Comparison of ENCODE assay signal across 10 cellular contexts in genomic region chr5:150642567-150642927, GRCh38. TPM values are rescaled to one million over a fixed set of nuclear protein-coding genes. Genes with fewer than 3 reads are reported as not detected.
DNase-seq lines count a peak whose midpoint lies in the region; ATAC-seq, FAIRE-seq and TF ChIP-seq lines count a peak whose summit lies in the region.
"Had no signal": no experiment of that assay in that cellular context is flagged by ENCODE, and none has a peak within 500 bp of the region (broad histone marks: within the 10 kb centered on the region; RNA-seq: fewer than 3 reads in every experiment).

No MANE protein-coding gene starts in this region.

- H3K27ac ChIP-seq in A549 (peak overlapping the region; percentile 95 to 96), endothelial cell of umbilical vein (ENCODE audit: insufficient read depth, low read depth, low read length) (peak overlapping the region; percentile 98)

- 0% methylated on average over 5 of the region's 5 CpGs for WGBS in A549 (ENCODE audit: missing lambda C conversion rate)

- peak overlapping the region; percentile 98 for H3K9ac ChIP-seq in endothelial cell of umbilical vein (replicated peaks; ENCODE audit: extremely low read depth, insufficient read depth, low read length)

- no peaks in the 10 kb centered on the region for H4K20me1 ChIP-seq in endothelial cell of umbilical vein (replicated peaks; ENCODE audit: control insufficient read depth, extremely low read depth, insufficient read depth, low read length)

- H2AFZ ChIP-seq in endothelial cell of umbilical vein (ENCODE audit: low read depth, low read length), result no peak overlapping the region

- CTCF ChIA-PET in A549 (lab: Yijun Ruan, JAX), result interaction anchor here (0.7 to 10.6 kb wide), 8 partner anchors 10 to 192 kb away, joined by 3 to 143 read pairs (median 5); partner anchors contain the start of genes MYOZ3 and SMIM3
- CTCF ChIA-PET in endothelial cell of umbilical vein (lab: Charles Lee), result interaction anchor here (0.9 to 6.8 kb wide), 13 partner anchors 10 to 183 kb away, joined by 3 to 52 read pairs (median 5); partner anchors contain the start of gene RBM22

- peaks cover 0 to 9% of the 10 kb centered on the region in 2 experiments for H3K36me3 ChIP-seq in endothelial cell of umbilical vein (ENCODE audit: control insufficient read depth in 2 of 2, extremely low read depth in 1 of 2, insufficient read depth in 2 of 2, low read length in 2 of 2)
- no peaks in the 10 kb centered on the region for H3K36me3 ChIP-seq in mucosa of descending colon (ENCODE audit: low read depth)

- no peaks in the 10 kb centered on the region for H3K9me1 ChIP-seq in endothelial cell of umbilical vein (replicated peaks; ENCODE audit: control insufficient read depth, extremely low read depth, insufficient read depth, low read length)

- TF ChIP-seq RAD21 in A549 (conservative IDR thresholded peaks at IDR 0.05 in 1 of 2, IDR thresholded peaks at IDR 0.05 in 1 of 2), result peak in 1 of 2 experiments; percentile 37; a peak in 2 of 5 replicates

- FAIRE-seq in A549 (lab: Jason Lieb, UNC) (no peak), endothelial cell of umbilical vein (lab: Jason Lieb, UNC) (peak; percentile 92)
- FAIRE-seq: endometrium had no signal

- H3K27me3 ChIP-seq in endothelial cell of umbilical vein (ENCODE audit: control insufficient read depth in 2 of 2, insufficient read depth in 2 of 2, low read length in 2 of 2), result no peaks in the 10 kb centered on the region

- intact Hi-C loops in endothelial cell of umbilical vein (cut with micrococcal nuclease) (loop anchor here (1.0 kb wide), 2 partner anchors 11 to 81 kb away; no protein-coding TSS in a partner anchor), mucosa of descending colon (cut with DNase I, micrococcal nuclease) (no loop called here), head of caudate nucleus (cut with DNase I) (no loop called here)

- no peaks in the 10 kb centered on the region for H3K9me3 ChIP-seq in A549
- no peaks in the 10 kb centered on the region for H3K9me3 ChIP-seq in endothelial cell of umbilical vein (replicated peaks; ENCODE audit: control insufficient read depth, insufficient read depth, low read length)
- no peaks in the 10 kb centered on the region for H3K9me3 ChIP-seq in mucosa of descending colon

- DNase-seq in A549 (ENCODE audit: low read depth in 1 of 2, low spot score in 1 of 2), result peak; percentile 83 to 87
- peak; percentile 48 for DNase-seq in NCI-H2196 (lab: John Stamatoyannopoulos, UW; ENCODE audit: unreplicated experiment)
- DNase-seq in endothelial cell of umbilical vein (ENCODE audit: low read depth, low spot score), result peak; percentile 84
- peak in 1 of 3 donors; percentile 53 for DNase-seq in mucosa of descending colon
- DNase-seq in SKM-1 treated with dmso at 0.1 percent for 144 hours (lab: John Stamatoyannopoulos, UW; ENCODE audit: unreplicated experiment), result no peak
- no peak for DNase-seq in T-helper 2 cell
- no peak for DNase-seq in head of caudate nucleus
- DNase-seq: CD4-positive, CD25-positive, alpha-beta regulatory T cell had no signal

- no peak for TF ChIP-seq CTCF in A549 (IDR thresholded peaks at IDR 0.05)
- no peak for TF ChIP-seq CTCF in endothelial cell of umbilical vein (IDR thresholded peaks at IDR 0.05; ENCODE audit: extremely low read depth in 1 of 2, insufficient read depth in 1 of 2, low read depth in 1 of 2, low read length in 2 of 2)
- TF ChIP-seq CTCF in mucosa of descending colon (IDR thresholded peaks at IDR 0.05), result no peak

- H3K4me1 ChIP-seq in A549 (peaks cover 76% of the 10 kb centered on the region), endothelial cell of umbilical vein (ENCODE audit: control insufficient read depth, extremely low read depth, insufficient read depth, low read length) (peaks cover 67% of the 10 kb centered on the region), mucosa of descending colon (ENCODE audit: low read depth) (peaks cover 9% of the 10 kb centered on the region)

- peak overlapping the region; percentile 54 for H3K4me3 ChIP-seq in A549
- peak overlapping the region in 2 of 3 experiments; percentile 60 to 73 for H3K4me3 ChIP-seq in endothelial cell of umbilical vein (replicated peaks in 1 of 3; ENCODE audit: insufficient read depth in 1 of 3, low read depth in 1 of 3, low read length in 3 of 3)
- H3K4me3 ChIP-seq in mucosa of descending colon, result no peak overlapping the region

- dilution Hi-C loops in endothelial cell of umbilical vein (cut with MboI; ENCODE audit: extremely low pct_ligation_motif_present, low sequenced_read_pairs), result no loop called here

- ATAC-seq in A549, result peak; percentile 15 to 38; a peak in 4 of 6 replicates
- peak; percentile 34 for ATAC-seq in mucosa of descending colon
- no peak for ATAC-seq in HG03521 (IDR thresholded peaks at IDR 0.05; ENCODE audit: unreplicated experiment)

- TF ChIP-seq EP300 in A549 (IDR thresholded peaks at IDR 0.05), result peak; percentile 53 to 75; a peak in 3 of 5 replicates

- TF ChIP-seq POLR2A in A549 (IDR thresholded peaks at IDR 0.05; ENCODE audit: low read length) (no peak), endothelial cell of umbilical vein (IDR thresholded peaks at IDR 0.05; ENCODE audit: low read depth, low read length) (no peak)

- POLR2A ChIA-PET in A549 (lab: Yijun Ruan, JAX) (interaction anchor here (0.6 to 3.0 kb wide), 3 partner anchors 11 to 58 kb away, joined by 4 to 13 read pairs (median 12); partner anchors contain the start of gene RBM22), endothelial cell of umbilical vein (lab: Charles Lee) (interaction anchor here (1.0 to 1.5 kb wide), 2 partner anchors 11 to 53 kb away, joined by 3 to 4 read pairs; no protein-coding TSS in a partner anchor)

- peaks cover 51% of the 10 kb centered on the region for H3K79me2 ChIP-seq in endothelial cell of umbilical vein (ENCODE audit: control insufficient read depth, insufficient read depth, low read length)

- no TSS peak for BruUV-seq in endothelial cell of umbilical vein (replicated peaks; lab: Mats Ljungman, UMichigan)

- H3K4me2 ChIP-seq in A549 (peak overlapping the region; percentile 93), endothelial cell of umbilical vein (ENCODE audit: insufficient read depth, low read length) (peak overlapping the region; percentile 78)

TF ChIP-seq in A549, 52 proteins besides CTCF, POLR2A, EP300 and RAD21 (continues in another document):
- no peak for TF ChIP-seq RFX5 (IDR thresholded peaks at IDR 0.05)

TF ChIP-seq in endothelial cell of umbilical vein, 7 proteins besides CTCF, POLR2A, EP300 and RAD21 (continues in another document):
- no peak for TF ChIP-seq POLR2AphosphoS5 (IDR thresholded peaks at IDR 0.05; ENCODE audit: insufficient read depth, low read depth, low read length)

RNA-seq across cellular contexts. Expression of gene SYNPO, which starts 2.1 kb away (rescaled TPM):
- 13.7 and 20.7 TPM in 2 replicates for polyA plus RNA-seq in A549 (2011; rRNA removed)
- 12.2 and 15.7 TPM in 2 replicates for polyA plus RNA-seq in A549 (2012; cell fraction: cytosol; rRNA removed)
- 28.5 and 29.0 TPM in 2 replicates for polyA plus RNA-seq in A549 (2012; cell fraction: nucleus; rRNA removed)
- polyA plus RNA-seq in A549 (2017; fragmentation: RNase III; extraction: RNeasy Plus Mini Kit Qiagen cat#74134 plus additional on column Dnase treatment), result 33.9 to 43.8 TPM (median 37.1 TPM) in 3 replicates
- polyA minus RNA-seq in A549 (2011; rRNA and poly(A)+ RNA removed), result 51.4 and 51.7 TPM in 2 replicates
- total RNA-seq in endothelial cell of umbilical vein, result 93.9 and 121 TPM in 2 replicates
- polyA plus RNA-seq in endothelial cell of umbilical vein, result 56.9 and 68.4 TPM in 2 replicates
- polyA plus RNA-seq in endothelial cell of umbilical vein (2011; cell fraction: cytosol; rRNA removed), result 58.1 and 70.3 TPM in 2 replicates
- polyA plus RNA-seq in endothelial cell of umbilical vein (2011; cell fraction: nucleus; rRNA removed), result 80.9 and 110 TPM in 2 replicates
- 58.3 and 66.7 TPM in 2 replicates for polyA plus RNA-seq in endothelial cell of umbilical vein (2012)
- 84.2 and 147 TPM in 2 replicates for polyA minus RNA-seq in endothelial cell of umbilical vein
- 8.7 TPM for polyA minus RNA-seq in endothelial cell of umbilical vein (2011; cell fraction: cytosol; rRNA and poly(A)+ RNA removed)
- polyA minus RNA-seq in endothelial cell of umbilical vein (2011; cell fraction: nucleus; rRNA and poly(A)+ RNA removed), result 66.6 and 71.2 TPM in 2 replicates
- 10 to 100 TPM; 62.9 to 73.6 (median 63.9) TPM for total RNA-seq in mucosa of descending colon
- polyA plus RNA-seq: CD4-positive, CD25-positive, alpha-beta regulatory T cell had no signal

RNA-seq across cellular contexts. Expression of gene MYOZ3, which starts 18.5 kb away (rescaled TPM):
- polyA plus RNA-seq in A549 (2011; rRNA removed) (0.06 and 0.13 TPM in 2 replicates), A549 (2017; fragmentation: RNase III; extraction: RNeasy Plus Mini Kit Qiagen cat#74134 plus additional on column Dnase treatment) (0.07 to 0.12 TPM (median 0.09 TPM) in 3 replicates), endothelial cell of umbilical vein (0.43 and 0.59 TPM in 2 replicates)
- polyA plus RNA-seq in A549 (2012; cell fraction: cytosol; rRNA removed), result 0.06 and 0.07 TPM in 2 replicates
- polyA plus RNA-seq in A549 (2012; cell fraction: nucleus; rRNA removed), result 0.04 and 0.18 TPM in 2 replicates
- polyA minus RNA-seq in A549 (2011; rRNA and poly(A)+ RNA removed), result 0.04 TPM in 1 of 2 replicates, not detected in the other
- total RNA-seq in endothelial cell of umbilical vein (1.1 and 1.2 TPM in 2 replicates), mucosa of descending colon (under 1 TPM; 0.09 to 0.48 (median 0.35) TPM)
- 0.27 and 0.37 TPM in 2 replicates for polyA plus RNA-seq in endothelial cell of umbilical vein (2011; cell fraction: cytosol; rRNA removed)
- polyA plus RNA-seq in endothelial cell of umbilical vein (2011; cell fraction: nucleus; rRNA removed), result 0.55 and 0.80 TPM in 2 replicates
- 0.28 and 0.67 TPM in 2 replicates for polyA plus RNA-seq in endothelial cell of umbilical vein (2012)
- polyA minus RNA-seq in endothelial cell of umbilical vein, result 0.68 and 0.75 TPM in 2 replicates
- polyA minus RNA-seq in endothelial cell of umbilical vein (2011; cell fraction: cytosol; rRNA and poly(A)+ RNA removed), result not detected
- polyA minus RNA-seq in endothelial cell of umbilical vein (2011; cell fraction: nucleus; rRNA and poly(A)+ RNA removed), result 0.77 and 1.1 TPM in 2 replicates
- total RNA-seq: CD4-positive, CD25-positive, alpha-beta regulatory T cell had no signal

RNA-seq across cellular contexts. Expression of gene RBM22, which starts 58.3 kb away (rescaled TPM):
- polyA plus RNA-seq in A549 (2011; rRNA removed) (65.3 and 75.7 TPM in 2 replicates), A549 (2017; fragmentation: RNase III; extraction: RNeasy Plus Mini Kit Qiagen cat#74134 plus additional on column Dnase treatment) (37.6 to 42.2 TPM (median 41.2 TPM) in 3 replicates), endothelial cell of umbilical vein (37.0 and 41.8 TPM in 2 replicates)
- 27.5 and 29.7 TPM in 2 replicates for polyA plus RNA-seq in A549 (2012; cell fraction: cytosol; rRNA removed)
- 27.9 and 50.2 TPM in 2 replicates for polyA plus RNA-seq in A549 (2012; cell fraction: nucleus; rRNA removed)
- 29.9 and 45.4 TPM in 2 replicates for polyA minus RNA-seq in A549 (2011; rRNA and poly(A)+ RNA removed)
- total RNA-seq in endothelial cell of umbilical vein (44.4 and 51.2 TPM in 2 replicates), mucosa of descending colon (10 to 100 TPM; 41.0 to 45.1 (median 44.2) TPM)
- 39.8 and 41.8 TPM in 2 replicates for polyA plus RNA-seq in endothelial cell of umbilical vein (2011; cell fraction: cytosol; rRNA removed)
- polyA plus RNA-seq in endothelial cell of umbilical vein (2011; cell fraction: nucleus; rRNA removed), result 85.3 and 110 TPM in 2 replicates
- 33.1 and 42.8 TPM in 2 replicates for polyA plus RNA-seq in endothelial cell of umbilical vein (2012)
- polyA minus RNA-seq in endothelial cell of umbilical vein, result 34.4 and 36.8 TPM in 2 replicates
- 18.9 TPM for polyA minus RNA-seq in endothelial cell of umbilical vein (2011; cell fraction: cytosol; rRNA and poly(A)+ RNA removed)
- polyA minus RNA-seq in endothelial cell of umbilical vein (2011; cell fraction: nucleus; rRNA and poly(A)+ RNA removed), result 40.7 and 55.0 TPM in 2 replicates

Comparison
In these comparisons a context has a peak if more than half of its experiments do, and no peak if none do; other contexts are left out.
1. DNase-seq: peak in A549 (2 of 2), NCI-H2196 (single experiment) and endothelial cell of umbilical vein (single experiment); none in SKM-1 treated with dmso at 0.1 percent for 144 hours (single experiment), T-helper 2 cell (0 of 5) and head of caudate nucleus (0 of 42).